In the genomic region with DNA sequence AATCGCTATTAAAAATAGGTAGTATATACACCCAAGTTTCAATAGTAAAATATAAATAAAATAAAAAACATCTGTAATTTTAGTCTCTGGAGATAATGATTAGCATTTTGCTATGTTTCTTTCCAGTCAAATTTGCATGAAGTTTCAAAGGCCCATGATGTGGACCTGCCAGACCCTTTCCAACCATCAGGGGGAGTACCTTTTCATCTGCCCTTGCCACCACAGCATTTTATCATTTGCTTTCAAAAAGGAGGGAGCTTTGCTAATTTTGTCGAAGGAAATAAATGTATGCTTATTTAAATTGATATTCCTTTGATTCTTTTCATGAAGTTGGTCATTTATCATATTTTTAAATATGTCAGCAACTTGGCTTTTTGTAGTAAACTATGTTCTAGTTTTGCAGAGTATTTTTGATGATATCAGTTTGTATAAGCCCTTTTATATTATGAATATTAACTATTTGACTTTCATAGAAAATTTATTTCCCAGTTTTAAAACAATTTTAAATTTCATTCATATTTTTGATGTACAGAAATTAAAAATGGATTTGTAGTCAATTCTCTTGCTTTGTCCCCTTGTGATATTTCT, we compare ENCODE assay signal across 9 cellular contexts.
DNase-seq lines count a peak whose midpoint lies in the region; ATAC-seq and TF ChIP-seq lines count a peak whose summit lies in the region.
"Had no signal": no experiment of that assay in that cellular context is flagged by ENCODE, and none has a peak within 500 bp of the region (broad histone marks: within the 10 kb centered on the region; RNA-seq: fewer than 3 reads in every experiment).

No MANE protein-coding gene starts in this region.

- H3K9me3 ChIP-seq in Peyer's patch, result no peaks in the 10 kb centered on the region
- H3K9me3 ChIP-seq in thyroid gland, result no peaks in the 10 kb centered on the region

- H3K4me1 Mint-ChIP-seq in T-cell, result no peaks in the 10 kb centered on the region
- H3K4me1 Mint-ChIP-seq: activated naive CD8-positive, alpha-beta T cell treated with anti-CD3 and anti-CD28 coated beads, Interleukin-2, amount 10 ng/mL, durations not matched to agents 7 days and 5 days had no signal

- H3K4me3 Mint-ChIP-seq in T-cell, result no peak overlapping the region
- H3K4me3 Mint-ChIP-seq: activated naive CD8-positive, alpha-beta T cell treated with anti-CD3 and anti-CD28 coated beads, Interleukin-2, amount 10 ng/mL, durations not matched to agents 7 days and 5 days had no signal

- 79 to 80% methylated on average over 2 of the region's 2 CpGs for WGBS in thyroid gland, 2 donors

- H3K4me1 ChIP-seq in Peyer's patch (no peaks in the 10 kb centered on the region), thyroid gland (peaks cover 12 to 17% of the 10 kb centered on the region in 2 donors)

- ATAC-seq in GM21529 (IDR thresholded peaks at IDR 0.05; ENCODE audit: unreplicated experiment) (no peak), T-cell (replicated peaks in 1 of 4) (no peak)

- no peak overlapping the region for H3K27ac Mint-ChIP-seq in T-cell
- H3K27ac Mint-ChIP-seq: activated naive CD8-positive, alpha-beta T cell treated with anti-CD3 and anti-CD28 coated beads, Interleukin-2, amount 10 ng/mL, durations not matched to agents 7 days and 5 days had no signal

- no peak overlapping the region for H3K4me3 ChIP-seq in H7 (ENCODE audit: insufficient read depth, low read depth, low read length)
- no peak overlapping the region for H3K4me3 ChIP-seq in Peyer's patch
- H3K4me3 ChIP-seq in thyroid gland (replicated peaks in 1 of 3), result no peak overlapping the region

- no peaks in the 10 kb centered on the region for H3K9me3 Mint-ChIP-seq in T-cell
- H3K9me3 Mint-ChIP-seq: activated naive CD8-positive, alpha-beta T cell treated with anti-CD3 and anti-CD28 coated beads, Interleukin-2, amount 10 ng/mL, durations not matched to agents 7 days and 5 days had no signal

- H3K36me3 Mint-ChIP-seq in T-cell, result peaks cover 44% of the 10 kb centered on the region

- H3K27me3 ChIP-seq in H7 (ENCODE audit: control insufficient read depth, insufficient read depth, low read length), result no peaks in the 10 kb centered on the region
- no peaks in the 10 kb centered on the region for H3K27me3 ChIP-seq in Peyer's patch
- no peaks in the 10 kb centered on the region for H3K27me3 ChIP-seq in thyroid gland

- intact Hi-C loops in thyroid gland (cut with DNase I), result no loop called here

- POLR2A ChIA-PET in T-cell (lab: Charles Lee), result no interaction called here

- TF ChIP-seq POLR2A in Peyer's patch (IDR thresholded peaks at IDR 0.05), result no peak
- no peak for TF ChIP-seq POLR2A in thyroid gland (IDR thresholded peaks at IDR 0.05)

- DNase-seq in NCI-H2227 (lab: John Stamatoyannopoulos, UW; ENCODE audit: unreplicated experiment), result peak; percentile 3
- DNase-seq in NCI-H2227 treated with DMSO at 0.1 percent for 48 hours (lab: John Stamatoyannopoulos, UW), result no peak
- peak; percentile 60 for DNase-seq in H7
- DNase-seq in Peyer's patch, result no peak
- peak; percentile 35 for DNase-seq in fibroblast of peridontal ligament (ENCODE audit: extremely low read depth)
- no peak for DNase-seq in thyroid gland
- DNase-seq in T-cell, result no peak
- DNase-seq: activated naive CD8-positive, alpha-beta T cell treated with anti-CD3 and anti-CD28 coated beads, Interleukin-2, amount 10 ng/mL, durations not matched to agents 7 days and 5 days had no signal

- CTCF ChIA-PET in T-cell (lab: Charles Lee), result no interaction called here

- no peak overlapping the region for H3K27ac ChIP-seq in Peyer's patch
- H3K27ac ChIP-seq in thyroid gland, result no peak overlapping the region

- TF ChIP-seq CTCF in Peyer's patch (IDR thresholded peaks at IDR 0.05) (peak in 5 of 6 experiments; percentile 20 to 49 (median 39)), thyroid gland (IDR thresholded peaks at IDR 0.05) (peak in 4 of 6 experiments; percentile 12 to 59 (median 30))

- H3K27me3 Mint-ChIP-seq in T-cell, result no peaks in the 10 kb centered on the region
- H3K27me3 Mint-ChIP-seq: activated naive CD8-positive, alpha-beta T cell treated with anti-CD3 and anti-CD28 coated beads, Interleukin-2, amount 10 ng/mL, durations not matched to agents 7 days and 5 days had no signal

- H3K36me3 ChIP-seq in H7 (replicated peaks; ENCODE audit: control insufficient read depth, insufficient read depth, low read length) (no peaks in the 10 kb centered on the region), Peyer's patch (peaks cover 0 to 11% (median 0%) of the 10 kb centered on the region in 3 donors), thyroid gland (no peaks in the 10 kb centered on the region)

Comparison
In these comparisons a context has a peak if more than half of its experiments do, and no peak if none do; other contexts are left out.
1. DNase-seq: peak in NCI-H2227 (single experiment), H7 (single experiment) and fibroblast of peridontal ligament (single experiment); none in NCI-H2227 treated with DMSO at 0.1 percent for 48 hours (single experiment), Peyer's patch (0 of 3), thyroid gland (0 of 2) and T-cell (0 of 34).